In genomic region chr4:168923526-168924194, GRCh38 we compare ENCODE assay signal across 8 cellular contexts.
DNase-seq lines count a peak whose midpoint lies in the region; ATAC-seq, FAIRE-seq and TF ChIP-seq lines count a peak whose summit lies in the region.

No MANE protein-coding gene starts in this region.

- H3K4me1 ChIP-seq in KMS-11 (ENCODE audit: low read depth, poor library complexity, severe bottlenecking) (no peaks in the 10 kb centered on the region), PC-3 (ENCODE audit: insufficient read depth, low read length) (no peaks in the 10 kb centered on the region)

- FAIRE-seq in urothelium cell line (lab: Jason Lieb, UNC), result no peak

- H3K4me2 ChIP-seq in KMS-11 (no peak overlapping the region), PC-3 (ENCODE audit: low read length) (no peak overlapping the region)

- no peaks in the 10 kb centered on the region for H3K9me3 ChIP-seq in PC-3 (ENCODE audit: low read length)

- ATAC-seq in GM21737 (IDR thresholded peaks at IDR 0.05; ENCODE audit: unreplicated experiment) (peak; percentile 71), PC-3 (peak; percentile 78)
- ATAC-seq in activated T-cell treated with anti-CD3 and anti-CD28 coated beads, Interleukin-2, amount 50 U/mL, for 4 hours, result peak in 1 of 2 donors; percentile 43

- POLR2A ChIA-PET in PC-3 (lab: Charles Lee; ENCODE audit: unreplicated experiment), result no interaction called here

- H3K36me3 Mint-ChIP-seq in activated T-cell treated with anti-CD3 and anti-CD28 coated beads, Interleukin-2, amount 50 U/mL, for 4 hours (ENCODE audit: insufficient read depth), result no peaks in the 10 kb centered on the region

- H3K4me1 Mint-ChIP-seq in activated T-cell treated with anti-CD3 and anti-CD28 coated beads, Interleukin-2, amount 50 U/mL, for 4 hours (ENCODE audit: low read depth), result no peaks in the 10 kb centered on the region

- no peaks in the 10 kb centered on the region for H3K79me2 ChIP-seq in KMS-11 (ENCODE audit: insufficient read depth, low read depth)
- H3K79me2 ChIP-seq in PC-3 (ENCODE audit: low read length), result no peaks in the 10 kb centered on the region

- no peaks in the 10 kb centered on the region for H3K9me3 Mint-ChIP-seq in activated T-cell treated with anti-CD3 and anti-CD28 coated beads, Interleukin-2, amount 50 U/mL, for 4 hours

- no peak overlapping the region for H2AFZ ChIP-seq in KMS-11 (ENCODE audit: low read depth)
- H2AFZ ChIP-seq in PC-3 (ENCODE audit: low read length), result no peak overlapping the region

- DNase-seq in DMS79 (lab: John Stamatoyannopoulos, UW) (peak; percentile 4), PC-3 (peak; percentile 74), fibroblast of villous mesenchyme (ENCODE audit: low read depth) (peak; percentile 80), nucleus accumbens (lab: John Stamatoyannopoulos, UW) (peak in 43 of 56 donors; percentile 2 to 85 (median 27)), urothelium cell line (ENCODE audit: low spot score) (peak; percentile 56)
- DNase-seq in activated T-cell treated with anti-CD3 and anti-CD28 coated beads, Interleukin-2, amount 50 U/mL, for 4 hours, result peak; percentile 40

- CTCF ChIA-PET in PC-3 (lab: Charles Lee), result interaction anchor here (0.6 kb wide), 1 partner anchor 203 kb away, joined by 3 read pairs; no protein-coding TSS in a partner anchor

- no TSS peak for BruUV-seq in PC-3 (replicated peaks; lab: Mats Ljungman, UMichigan)

- H3K4me3 ChIP-seq in KMS-11 (IDR thresholded peaks at IDR 0.05; ENCODE audit: insufficient read depth, low read depth, low read length) (no peak overlapping the region), PC-3 (ENCODE audit: low read length) (no peak overlapping the region), fibroblast of villous mesenchyme (ENCODE audit: low read depth, low read length) (no peak overlapping the region)

- TF ChIP-seq CTCF in KMS-11 (conservative IDR thresholded peaks at IDR 0.05; ENCODE audit: low read depth, low read length), result peak; percentile 97
- TF ChIP-seq CTCF in PC-3 (conservative IDR thresholded peaks at IDR 0.05; ENCODE audit: low read depth, low read length), result peak; percentile 80
- TF ChIP-seq CTCF in fibroblast of villous mesenchyme (IDR thresholded peaks at IDR 0.05; ENCODE audit: insufficient read depth, low read depth, low read length), result peak; percentile 79

- H3K27me3 ChIP-seq in KMS-11 (ENCODE audit: insufficient read depth, low read depth), result no peaks in the 10 kb centered on the region
- no peaks in the 10 kb centered on the region for H3K27me3 ChIP-seq in PC-3 (ENCODE audit: low read length)

- H3K9ac ChIP-seq in KMS-11, result no peak overlapping the region
- H3K9ac ChIP-seq in PC-3 (ENCODE audit: low read length), result no peak overlapping the region

- intact Hi-C loops in PC-3 (cut with micrococcal nuclease), result loop anchor here (1.0 to 5.0 kb wide), 5 partner anchors 82 to 741 kb away; no protein-coding TSS in a partner anchor

- no peaks in the 10 kb centered on the region for H3F3A ChIP-seq in PC-3 (ENCODE audit: low read length, unreplicated experiment)

- no peaks in the 10 kb centered on the region for H4K20me1 ChIP-seq in KMS-11 (ENCODE audit: insufficient read depth)
- no peaks in the 10 kb centered on the region for H4K20me1 ChIP-seq in PC-3 (ENCODE audit: low read length)

- no peak overlapping the region for H3K4me3 Mint-ChIP-seq in activated T-cell treated with anti-CD3 and anti-CD28 coated beads, Interleukin-2, amount 50 U/mL, for 4 hours

- H3K27me3 Mint-ChIP-seq in activated T-cell treated with anti-CD3 and anti-CD28 coated beads, Interleukin-2, amount 50 U/mL, for 4 hours (ENCODE audit: low read depth), result no peaks in the 10 kb centered on the region

- H3K27ac ChIP-seq in KMS-11, result no peak overlapping the region
- H3K27ac ChIP-seq in PC-3 (ENCODE audit: low read length), result no peak overlapping the region

- H3K36me3 ChIP-seq in KMS-11 (ENCODE audit: insufficient read depth) (0 out of 2 replicates have a peak, but pooled peaks cover 8% of the 10 kb centered on the region), PC-3 (ENCODE audit: low read depth, low read length) (peaks cover 37% of the 10 kb centered on the region)

- no peaks in the 10 kb centered on the region for H3K9me2 ChIP-seq in PC-3 (replicated peaks; ENCODE audit: low read length)

Comparison
In these comparisons a context has a peak if more than half of its experiments do, and no peak if none do; other contexts are left out.
1. DNase-seq: peak in every context shown above with its lines; median percentile 80 in fibroblast of villous mesenchyme; 74 in PC-3; 56 in urothelium cell line; 40 in activated T-cell treated with anti-CD3 and anti-CD28 coated beads, Interleukin-2, amount 50 U/mL, for 4 hours; 27 in nucleus accumbens; 4 in DMS79.